ENCODE assay signal across 2 cellular contexts in genomic region chr19:1140673-1141072, GRCh38.
TF ChIP-seq lines count a peak whose summit lies in the region.

No MANE protein-coding gene starts in this region.

TF ChIP-seq in HepG2, 621 proteins besides CTCF, POLR2A, EP300 and RAD21:
- no peak for TF ChIP-seq ZNF670 (CRISPR knock-in tag; IDR thresholded peaks at IDR 0.05; ENCODE audit: borderline replicate concordance)
- no peak for TF ChIP-seq RBM22 (optimal IDR thresholded peaks at IDR 0.05; ENCODE audit: low read length)
- TF ChIP-seq RBFOX2 (IDR thresholded peaks at IDR 0.05; ENCODE audit: low read depth, low read length), result no peak
- no peak for TF ChIP-seq YEATS2 (CRISPR knock-in tag; IDR thresholded peaks at IDR 0.05; ENCODE audit: borderline replicate concordance)
- no peak for TF ChIP-seq DBP (CRISPR knock-in tag; IDR thresholded peaks at IDR 0.05; ENCODE audit: not compliant biosample characterization)
- TF ChIP-seq RARA (CRISPR knock-in tag; IDR thresholded peaks at IDR 0.05), result no peak
- no peak for TF ChIP-seq REL (CRISPR knock-in tag; conservative IDR thresholded peaks at IDR 0.05)
- no peak for TF ChIP-seq ZBTB42 (CRISPR knock-in tag; IDR thresholded peaks at IDR 0.05)
- no peak for TF ChIP-seq NFKB2 (CRISPR knock-in tag; IDR thresholded peaks at IDR 0.05; ENCODE audit: borderline replicate concordance)
- TF ChIP-seq AFF4 (CRISPR knock-in tag; IDR thresholded peaks at IDR 0.05), result no peak
- TF ChIP-seq HNF4A (CRISPR knock-in tag; IDR thresholded peaks at IDR 0.05), result no peak
- no peak for TF ChIP-seq JDP2 (CRISPR knock-in tag; IDR thresholded peaks at IDR 0.05; ENCODE audit: borderline replicate concordance)
- no peak for TF ChIP-seq ZNF142 (CRISPR knock-in tag; IDR thresholded peaks at IDR 0.05)
- TF ChIP-seq NFIC (IDR thresholded peaks at IDR 0.05; ENCODE audit: low read length), result no peak

TF ChIP-seq in GM12891, 5 proteins besides CTCF, POLR2A, EP300 and RAD21:
- no peak for TF ChIP-seq SPI1 (IDR thresholded peaks at IDR 0.05; ENCODE audit: low read depth, low read length)
- TF ChIP-seq PAX5 (IDR thresholded peaks at IDR 0.05; ENCODE audit: insufficient read depth, low read length, severe bottlenecking), result no peak
- no peak for TF ChIP-seq TAF1 (IDR thresholded peaks at IDR 0.05; ENCODE audit: low read depth, low read length)
- TF ChIP-seq POLR2AphosphoS5 (IDR thresholded peaks at IDR 0.05; ENCODE audit: low read depth, low read length), result no peak
- TF ChIP-seq POU2F2 (IDR thresholded peaks at IDR 0.05; ENCODE audit: low read depth, low read length), result no peak
